In the genomic region with DNA sequence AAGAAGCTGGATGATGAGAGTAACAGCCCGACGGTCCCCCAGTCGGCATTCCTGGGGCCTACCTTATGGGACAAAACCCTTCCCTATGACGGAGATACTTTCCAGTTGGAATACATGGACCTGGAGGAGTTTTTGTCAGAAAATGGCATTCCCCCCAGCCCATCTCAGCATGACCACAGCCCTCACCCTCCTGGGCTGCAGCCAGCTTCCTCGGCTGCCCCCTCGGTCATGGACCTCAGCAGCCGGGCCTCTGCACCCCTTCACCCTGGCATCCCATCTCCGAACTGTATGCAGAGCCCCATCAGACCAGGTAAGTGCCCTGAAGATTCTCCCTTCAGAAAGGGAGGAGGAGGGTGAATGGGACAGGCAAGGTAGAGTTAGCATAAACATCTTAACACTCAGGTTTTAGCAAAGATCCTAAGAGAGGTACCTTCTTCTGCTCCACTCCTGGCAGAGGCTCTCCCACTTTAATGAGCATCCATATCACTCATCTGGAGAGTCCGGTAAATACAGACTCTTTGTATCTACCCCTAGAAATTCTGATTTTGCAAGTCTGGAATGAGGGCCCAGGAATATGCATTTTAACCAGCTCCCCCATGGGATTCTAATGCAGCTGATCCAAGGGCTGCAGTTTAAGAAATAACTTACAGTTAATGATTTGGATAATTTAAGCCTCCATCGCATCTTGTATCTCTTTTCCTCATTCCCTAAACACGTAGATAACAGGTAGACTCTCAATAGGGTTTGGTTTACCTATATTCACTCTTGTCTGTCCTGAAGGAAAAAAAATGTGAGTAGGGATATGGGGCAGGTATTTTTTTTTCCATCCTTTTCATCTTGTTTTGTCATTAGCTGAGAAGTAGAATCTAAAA, we compare ENCODE assay signal across 1 cellular context.
TF ChIP-seq lines count a peak whose summit lies in the region.

No MANE protein-coding gene starts in this region.

TF ChIP-seq in HepG2, 621 proteins besides CTCF, POLR2A, EP300 and RAD21 (continued from another document and continues in another):
- TF ChIP-seq, protein P1, sequence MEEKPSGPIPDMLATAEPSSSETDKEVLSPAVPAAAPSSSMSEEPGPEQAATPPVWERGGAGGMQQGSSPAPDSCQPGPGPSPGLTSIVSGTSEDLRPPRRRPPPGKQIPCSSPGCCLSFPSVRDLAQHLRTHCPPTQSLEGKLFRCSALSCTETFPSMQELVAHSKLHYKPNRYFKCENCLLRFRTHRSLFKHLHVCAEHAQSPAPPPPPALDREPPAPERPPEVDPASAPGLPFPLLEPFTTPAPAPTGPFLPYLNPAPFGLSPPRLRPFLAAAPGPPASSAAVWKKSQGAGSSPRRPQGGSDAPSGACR (CRISPR knock-in tag; IDR thresholded peaks at IDR 0.05): no peak
- TF ChIP-seq ATAD3A (CRISPR knock-in tag; IDR thresholded peaks at IDR 0.05) (no peak), ZNF451 (CRISPR knock-in tag; IDR thresholded peaks at IDR 0.05) (no peak), ZNF251 (CRISPR knock-in tag; IDR thresholded peaks at IDR 0.05) (no peak), ZNF589 (CRISPR knock-in tag; conservative IDR thresholded peaks at IDR 0.05) (no peak), ZFP1 (CRISPR knock-in tag; IDR thresholded peaks at IDR 0.05) (no peak), KLF15 (CRISPR knock-in tag; IDR thresholded peaks at IDR 0.05; ENCODE audit: borderline replicate concordance) (no peak), KLF16 (CRISPR knock-in tag; IDR thresholded peaks at IDR 0.05) (peak in 1 of 2 experiments; percentile 23; a peak in 1 of 4 replicates), TBX3 (IDR thresholded peaks at IDR 0.05; ENCODE audit: borderline replicate concordance) (no peak), ZNF652 (CRISPR knock-in tag; IDR thresholded peaks at IDR 0.05; ENCODE audit: borderline replicate concordance, low read depth) (no peak), ZNF557 (CRISPR knock-in tag; IDR thresholded peaks at IDR 0.05) (no peak), KAT7 (CRISPR knock-in tag; IDR thresholded peaks at IDR 0.05; ENCODE audit: borderline replicate concordance) (0 out of 2 replicates have a peak, but pooled peaks have one; percentile 5), ZNF674 (CRISPR knock-in tag; IDR thresholded peaks at IDR 0.05; ENCODE audit: low read depth) (no peak), ZNF83 (CRISPR knock-in tag; IDR thresholded peaks at IDR 0.05; ENCODE audit: borderline replicate concordance) (no peak), KDM2A (CRISPR knock-in tag; IDR thresholded peaks at IDR 0.05; ENCODE audit: borderline replicate concordance, low read depth) (no peak), CHCHD3 (CRISPR knock-in tag; IDR thresholded peaks at IDR 0.05) (no peak), ZNF317 (CRISPR knock-in tag; IDR thresholded peaks at IDR 0.05) (0 out of 2 replicates have a peak, but pooled peaks have one; percentile 9), KAT2B (IDR thresholded peaks at IDR 0.05; ENCODE audit: borderline replicate concordance, low read depth, low read length) (no peak), ZNF558 (CRISPR knock-in tag; IDR thresholded peaks at IDR 0.05; ENCODE audit: borderline replicate concordance) (no peak; the same call in 1 of the 2 replicates), RFX3 (CRISPR knock-in tag; IDR thresholded peaks at IDR 0.05) (no peak), ZNF121 (CRISPR knock-in tag; IDR thresholded peaks at IDR 0.05) (no peak), KLF13 (CRISPR knock-in tag; IDR thresholded peaks at IDR 0.05) (no peak), FOXO1 (CRISPR knock-in tag; IDR thresholded peaks at IDR 0.05) (no peak), KDM3A (CRISPR knock-in tag; IDR thresholded peaks at IDR 0.05; ENCODE audit: low read depth) (no peak), TCF7L2 (IDR thresholded peaks at IDR 0.05; ENCODE audit: low read depth, low read length) (no peak), PRPF4 (IDR thresholded peaks at IDR 0.05; ENCODE audit: low read depth, low read length, poor library complexity, severe bottlenecking) (no peak), EZH2 (conservative IDR thresholded peaks at IDR 0.05; ENCODE audit: low read depth, low read length) (no peak), HOXA3 (CRISPR knock-in tag; IDR thresholded peaks at IDR 0.05) (no peak), EED (CRISPR knock-in tag; IDR thresholded peaks at IDR 0.05) (no peak), ZNF746 (CRISPR knock-in tag; IDR thresholded peaks at IDR 0.05) (no peak), ZNF724P (CRISPR knock-in tag; IDR thresholded peaks at IDR 0.05; ENCODE audit: borderline replicate concordance) (no peak)
- TF ChIP-seq, protein P2, sequence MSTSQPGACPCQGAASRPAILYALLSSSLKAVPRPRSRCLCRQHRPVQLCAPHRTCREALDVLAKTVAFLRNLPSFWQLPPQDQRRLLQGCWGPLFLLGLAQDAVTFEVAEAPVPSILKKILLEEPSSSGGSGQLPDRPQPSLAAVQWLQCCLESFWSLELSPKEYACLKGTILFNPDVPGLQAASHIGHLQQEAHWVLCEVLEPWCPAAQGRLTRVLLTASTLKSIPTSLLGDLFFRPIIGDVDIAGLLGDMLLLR (CRISPR knock-in tag; IDR thresholded peaks at IDR 0.05): no peak
- TF ChIP-seq, protein P3, sequence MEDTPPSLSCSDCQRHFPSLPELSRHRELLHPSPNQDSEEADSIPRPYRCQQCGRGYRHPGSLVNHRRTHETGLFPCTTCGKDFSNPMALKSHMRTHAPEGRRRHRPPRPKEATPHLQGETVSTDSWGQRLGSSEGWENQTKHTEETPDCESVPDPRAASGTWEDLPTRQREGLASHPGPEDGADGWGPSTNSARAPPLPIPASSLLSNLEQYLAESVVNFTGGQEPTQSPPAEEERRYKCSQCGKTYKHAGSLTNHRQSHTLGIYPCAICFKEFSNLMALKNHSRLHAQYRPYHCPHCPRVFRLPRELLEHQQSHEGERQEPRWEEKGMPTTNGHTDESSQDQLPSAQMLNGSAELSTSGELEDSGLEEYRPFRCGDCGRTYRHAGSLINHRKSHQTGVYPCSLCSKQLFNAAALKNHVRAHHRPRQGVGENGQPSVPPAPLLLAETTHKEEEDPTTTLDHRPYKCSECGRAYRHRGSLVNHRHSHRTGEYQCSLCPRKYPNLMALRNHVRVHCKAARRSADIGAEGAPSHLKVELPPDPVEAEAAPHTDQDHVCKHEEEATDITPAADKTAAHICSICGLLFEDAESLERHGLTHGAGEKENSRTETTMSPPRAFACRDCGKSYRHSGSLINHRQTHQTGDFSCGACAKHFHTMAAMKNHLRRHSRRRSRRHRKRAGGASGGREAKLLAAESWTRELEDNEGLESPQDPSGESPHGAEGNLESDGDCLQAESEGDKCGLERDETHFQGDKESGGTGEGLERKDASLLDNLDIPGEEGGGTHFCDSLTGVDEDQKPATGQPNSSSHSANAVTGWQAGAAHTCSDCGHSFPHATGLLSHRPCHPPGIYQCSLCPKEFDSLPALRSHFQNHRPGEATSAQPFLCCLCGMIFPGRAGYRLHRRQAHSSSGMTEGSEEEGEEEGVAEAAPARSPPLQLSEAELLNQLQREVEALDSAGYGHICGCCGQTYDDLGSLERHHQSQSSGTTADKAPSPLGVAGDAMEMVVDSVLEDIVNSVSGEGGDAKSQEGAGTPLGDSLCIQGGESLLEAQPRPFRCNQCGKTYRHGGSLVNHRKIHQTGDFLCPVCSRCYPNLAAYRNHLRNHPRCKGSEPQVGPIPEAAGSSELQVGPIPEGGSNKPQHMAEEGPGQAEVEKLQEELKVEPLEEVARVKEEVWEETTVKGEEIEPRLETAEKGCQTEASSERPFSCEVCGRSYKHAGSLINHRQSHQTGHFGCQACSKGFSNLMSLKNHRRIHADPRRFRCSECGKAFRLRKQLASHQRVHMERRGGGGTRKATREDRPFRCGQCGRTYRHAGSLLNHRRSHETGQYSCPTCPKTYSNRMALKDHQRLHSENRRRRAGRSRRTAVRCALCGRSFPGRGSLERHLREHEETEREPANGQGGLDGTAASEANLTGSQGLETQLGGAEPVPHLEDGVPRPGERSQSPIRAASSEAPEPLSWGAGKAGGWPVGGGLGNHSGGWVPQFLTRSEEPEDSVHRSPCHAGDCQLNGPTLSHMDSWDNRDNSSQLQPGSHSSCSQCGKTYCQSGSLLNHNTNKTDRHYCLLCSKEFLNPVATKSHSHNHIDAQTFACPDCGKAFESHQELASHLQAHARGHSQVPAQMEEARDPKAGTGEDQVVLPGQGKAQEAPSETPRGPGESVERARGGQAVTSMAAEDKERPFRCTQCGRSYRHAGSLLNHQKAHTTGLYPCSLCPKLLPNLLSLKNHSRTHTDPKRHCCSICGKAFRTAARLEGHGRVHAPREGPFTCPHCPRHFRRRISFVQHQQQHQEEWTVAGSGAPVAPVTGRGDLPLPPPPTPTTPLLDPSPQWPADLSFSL (CRISPR knock-in tag; IDR thresholded peaks at IDR 0.05): no peak
- TF ChIP-seq, protein P4, sequence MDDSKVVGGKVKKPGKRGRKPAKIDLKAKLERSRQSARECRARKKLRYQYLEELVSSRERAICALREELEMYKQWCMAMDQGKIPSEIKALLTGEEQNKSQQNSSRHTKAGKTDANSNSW (CRISPR knock-in tag; IDR thresholded peaks at IDR 0.05; ENCODE audit: borderline replicate concordance): no peak
- TF ChIP-seq, protein P5, sequence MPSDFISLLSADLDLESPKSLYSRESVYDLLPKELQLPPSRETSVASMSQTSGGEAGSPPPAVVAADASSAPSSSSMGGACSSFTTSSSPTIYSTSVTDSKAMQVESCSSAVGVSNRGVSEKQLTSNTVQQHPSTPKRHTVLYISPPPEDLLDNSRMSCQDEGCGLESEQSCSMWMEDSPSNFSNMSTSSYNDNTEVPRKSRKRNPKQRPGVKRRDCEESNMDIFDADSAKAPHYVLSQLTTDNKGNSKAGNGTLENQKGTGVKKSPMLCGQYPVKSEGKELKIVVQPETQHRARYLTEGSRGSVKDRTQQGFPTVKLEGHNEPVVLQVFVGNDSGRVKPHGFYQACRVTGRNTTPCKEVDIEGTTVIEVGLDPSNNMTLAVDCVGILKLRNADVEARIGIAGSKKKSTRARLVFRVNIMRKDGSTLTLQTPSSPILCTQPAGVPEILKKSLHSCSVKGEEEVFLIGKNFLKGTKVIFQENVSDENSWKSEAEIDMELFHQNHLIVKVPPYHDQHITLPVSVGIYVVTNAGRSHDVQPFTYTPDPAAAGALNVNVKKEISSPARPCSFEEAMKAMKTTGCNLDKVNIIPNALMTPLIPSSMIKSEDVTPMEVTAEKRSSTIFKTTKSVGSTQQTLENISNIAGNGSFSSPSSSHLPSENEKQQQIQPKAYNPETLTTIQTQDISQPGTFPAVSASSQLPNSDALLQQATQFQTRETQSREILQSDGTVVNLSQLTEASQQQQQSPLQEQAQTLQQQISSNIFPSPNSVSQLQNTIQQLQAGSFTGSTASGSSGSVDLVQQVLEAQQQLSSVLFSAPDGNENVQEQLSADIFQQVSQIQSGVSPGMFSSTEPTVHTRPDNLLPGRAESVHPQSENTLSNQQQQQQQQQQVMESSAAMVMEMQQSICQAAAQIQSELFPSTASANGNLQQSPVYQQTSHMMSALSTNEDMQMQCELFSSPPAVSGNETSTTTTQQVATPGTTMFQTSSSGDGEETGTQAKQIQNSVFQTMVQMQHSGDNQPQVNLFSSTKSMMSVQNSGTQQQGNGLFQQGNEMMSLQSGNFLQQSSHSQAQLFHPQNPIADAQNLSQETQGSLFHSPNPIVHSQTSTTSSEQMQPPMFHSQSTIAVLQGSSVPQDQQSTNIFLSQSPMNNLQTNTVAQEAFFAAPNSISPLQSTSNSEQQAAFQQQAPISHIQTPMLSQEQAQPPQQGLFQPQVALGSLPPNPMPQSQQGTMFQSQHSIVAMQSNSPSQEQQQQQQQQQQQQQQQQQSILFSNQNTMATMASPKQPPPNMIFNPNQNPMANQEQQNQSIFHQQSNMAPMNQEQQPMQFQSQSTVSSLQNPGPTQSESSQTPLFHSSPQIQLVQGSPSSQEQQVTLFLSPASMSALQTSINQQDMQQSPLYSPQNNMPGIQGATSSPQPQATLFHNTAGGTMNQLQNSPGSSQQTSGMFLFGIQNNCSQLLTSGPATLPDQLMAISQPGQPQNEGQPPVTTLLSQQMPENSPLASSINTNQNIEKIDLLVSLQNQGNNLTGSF (CRISPR knock-in tag; IDR thresholded peaks at IDR 0.05): no peak
- TF ChIP-seq, protein P6, sequence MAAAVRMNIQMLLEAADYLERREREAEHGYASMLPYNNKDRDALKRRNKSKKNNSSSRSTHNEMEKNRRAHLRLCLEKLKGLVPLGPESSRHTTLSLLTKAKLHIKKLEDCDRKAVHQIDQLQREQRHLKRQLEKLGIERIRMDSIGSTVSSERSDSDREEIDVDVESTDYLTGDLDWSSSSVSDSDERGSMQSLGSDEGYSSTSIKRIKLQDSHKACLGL (CRISPR knock-in tag; IDR thresholded peaks at IDR 0.05): no peak
- TF ChIP-seq, protein P7, sequence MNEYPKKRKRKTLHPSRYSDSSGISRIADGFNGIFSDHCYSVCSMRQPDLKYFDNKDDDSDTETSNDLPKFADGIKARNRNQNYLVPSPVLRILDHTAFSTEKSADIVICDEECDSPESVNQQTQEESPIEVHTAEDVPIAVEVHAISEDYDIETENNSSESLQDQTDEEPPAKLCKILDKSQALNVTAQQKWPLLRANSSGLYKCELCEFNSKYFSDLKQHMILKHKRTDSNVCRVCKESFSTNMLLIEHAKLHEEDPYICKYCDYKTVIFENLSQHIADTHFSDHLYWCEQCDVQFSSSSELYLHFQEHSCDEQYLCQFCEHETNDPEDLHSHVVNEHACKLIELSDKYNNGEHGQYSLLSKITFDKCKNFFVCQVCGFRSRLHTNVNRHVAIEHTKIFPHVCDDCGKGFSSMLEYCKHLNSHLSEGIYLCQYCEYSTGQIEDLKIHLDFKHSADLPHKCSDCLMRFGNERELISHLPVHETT (CRISPR knock-in tag; conservative IDR thresholded peaks at IDR 0.05): no peak
- TF ChIP-seq, protein P8, sequence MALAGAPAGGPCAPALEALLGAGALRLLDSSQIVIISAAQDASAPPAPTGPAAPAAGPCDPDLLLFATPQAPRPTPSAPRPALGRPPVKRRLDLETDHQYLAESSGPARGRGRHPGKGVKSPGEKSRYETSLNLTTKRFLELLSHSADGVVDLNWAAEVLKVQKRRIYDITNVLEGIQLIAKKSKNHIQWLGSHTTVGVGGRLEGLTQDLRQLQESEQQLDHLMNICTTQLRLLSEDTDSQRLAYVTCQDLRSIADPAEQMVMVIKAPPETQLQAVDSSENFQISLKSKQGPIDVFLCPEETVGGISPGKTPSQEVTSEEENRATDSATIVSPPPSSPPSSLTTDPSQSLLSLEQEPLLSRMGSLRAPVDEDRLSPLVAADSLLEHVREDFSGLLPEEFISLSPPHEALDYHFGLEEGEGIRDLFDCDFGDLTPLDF (CRISPR knock-in tag; IDR thresholded peaks at IDR 0.05): peak; percentile 56; the same call in 1 of the 2 replicates
- TF ChIP-seq, protein P9, sequence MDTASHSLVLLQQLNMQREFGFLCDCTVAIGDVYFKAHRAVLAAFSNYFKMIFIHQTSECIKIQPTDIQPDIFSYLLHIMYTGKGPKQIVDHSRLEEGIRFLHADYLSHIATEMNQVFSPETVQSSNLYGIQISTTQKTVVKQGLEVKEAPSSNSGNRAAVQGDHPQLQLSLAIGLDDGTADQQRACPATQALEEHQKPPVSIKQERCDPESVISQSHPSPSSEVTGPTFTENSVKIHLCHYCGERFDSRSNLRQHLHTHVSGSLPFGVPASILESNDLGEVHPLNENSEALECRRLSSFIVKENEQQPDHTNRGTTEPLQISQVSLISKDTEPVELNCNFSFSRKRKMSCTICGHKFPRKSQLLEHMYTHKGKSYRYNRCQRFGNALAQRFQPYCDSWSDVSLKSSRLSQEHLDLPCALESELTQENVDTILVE (CRISPR knock-in tag; IDR thresholded peaks at IDR 0.05): no peak
- TF ChIP-seq, protein P10, sequence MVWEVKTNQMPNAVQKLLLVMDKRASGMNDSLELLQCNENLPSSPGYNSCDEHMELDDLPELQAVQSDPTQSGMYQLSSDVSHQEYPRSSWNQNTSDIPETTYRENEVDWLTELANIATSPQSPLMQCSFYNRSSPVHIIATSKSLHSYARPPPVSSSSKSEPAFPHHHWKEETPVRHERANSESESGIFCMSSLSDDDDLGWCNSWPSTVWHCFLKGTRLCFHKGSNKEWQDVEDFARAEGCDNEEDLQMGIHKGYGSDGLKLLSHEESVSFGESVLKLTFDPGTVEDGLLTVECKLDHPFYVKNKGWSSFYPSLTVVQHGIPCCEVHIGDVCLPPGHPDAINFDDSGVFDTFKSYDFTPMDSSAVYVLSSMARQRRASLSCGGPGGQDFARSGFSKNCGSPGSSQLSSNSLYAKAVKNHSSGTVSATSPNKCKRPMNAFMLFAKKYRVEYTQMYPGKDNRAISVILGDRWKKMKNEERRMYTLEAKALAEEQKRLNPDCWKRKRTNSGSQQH (CRISPR knock-in tag; IDR thresholded peaks at IDR 0.05; ENCODE audit: low read depth): no peak
